2 cellular contexts compared by ENCODE assay signal in the genomic region with DNA sequence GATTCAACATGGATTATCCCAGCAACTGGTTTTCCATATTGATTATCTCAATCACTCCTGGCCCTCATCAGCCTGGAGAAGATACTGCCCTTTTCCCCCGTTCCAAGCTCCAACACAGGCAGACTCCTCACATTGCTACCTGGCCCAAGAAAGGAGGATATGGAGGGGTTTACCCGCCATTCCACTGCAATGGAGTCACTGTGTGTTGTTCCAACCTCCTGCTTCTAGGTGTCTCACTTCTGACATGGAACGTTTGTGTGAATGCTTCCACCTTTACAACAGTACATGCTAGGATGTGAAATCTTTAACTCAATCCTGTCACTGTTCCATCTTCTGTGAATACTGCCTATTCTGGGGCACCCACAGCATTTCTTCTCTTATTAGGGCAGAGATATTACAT.
TF ChIP-seq lines count a peak whose summit lies in the region.

No MANE protein-coding gene starts in this region.

TF ChIP-seq in HCT116, 20 proteins besides CTCF, POLR2A, EP300 and RAD21:
- TF ChIP-seq ELF1 (IDR thresholded peaks at IDR 0.05; ENCODE audit: borderline replicate concordance, low read depth) (no peak), EZH2 (IDR thresholded peaks at IDR 0.05) (no peak), ZFX (IDR thresholded peaks at IDR 0.05) (no peak), EGR1 (IDR thresholded peaks at IDR 0.05; ENCODE audit: low read depth) (no peak), POLR2AphosphoS5 (IDR thresholded peaks at IDR 0.05; ENCODE audit: low read depth, low read length) (no peak)
- TF ChIP-seq, protein P1, sequence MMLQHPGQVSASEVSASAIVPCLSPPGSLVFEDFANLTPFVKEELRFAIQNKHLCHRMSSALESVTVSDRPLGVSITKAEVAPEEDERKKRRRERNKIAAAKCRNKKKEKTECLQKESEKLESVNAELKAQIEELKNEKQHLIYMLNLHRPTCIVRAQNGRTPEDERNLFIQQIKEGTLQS (IDR thresholded peaks at IDR 0.05), result no peak
- TF ChIP-seq, protein P2, sequence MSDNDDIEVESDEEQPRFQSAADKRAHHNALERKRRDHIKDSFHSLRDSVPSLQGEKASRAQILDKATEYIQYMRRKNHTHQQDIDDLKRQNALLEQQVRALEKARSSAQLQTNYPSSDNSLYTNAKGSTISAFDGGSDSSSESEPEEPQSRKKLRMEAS (IDR thresholded peaks at IDR 0.05), result no peak

TF ChIP-seq in H1, 55 proteins besides CTCF, POLR2A, EP300 and RAD21:
- TF ChIP-seq POLR2AphosphoS5 (IDR thresholded peaks at IDR 0.05; ENCODE audit: low read depth, low read length) (peak; percentile 36), JUND (IDR thresholded peaks at IDR 0.05; ENCODE audit: low read length) (no peak), TAF1 (IDR thresholded peaks at IDR 0.05; ENCODE audit: low read depth, low read length) (no peak)
